ENCODE assay signal across 9 cellular contexts in the genomic region with DNA sequence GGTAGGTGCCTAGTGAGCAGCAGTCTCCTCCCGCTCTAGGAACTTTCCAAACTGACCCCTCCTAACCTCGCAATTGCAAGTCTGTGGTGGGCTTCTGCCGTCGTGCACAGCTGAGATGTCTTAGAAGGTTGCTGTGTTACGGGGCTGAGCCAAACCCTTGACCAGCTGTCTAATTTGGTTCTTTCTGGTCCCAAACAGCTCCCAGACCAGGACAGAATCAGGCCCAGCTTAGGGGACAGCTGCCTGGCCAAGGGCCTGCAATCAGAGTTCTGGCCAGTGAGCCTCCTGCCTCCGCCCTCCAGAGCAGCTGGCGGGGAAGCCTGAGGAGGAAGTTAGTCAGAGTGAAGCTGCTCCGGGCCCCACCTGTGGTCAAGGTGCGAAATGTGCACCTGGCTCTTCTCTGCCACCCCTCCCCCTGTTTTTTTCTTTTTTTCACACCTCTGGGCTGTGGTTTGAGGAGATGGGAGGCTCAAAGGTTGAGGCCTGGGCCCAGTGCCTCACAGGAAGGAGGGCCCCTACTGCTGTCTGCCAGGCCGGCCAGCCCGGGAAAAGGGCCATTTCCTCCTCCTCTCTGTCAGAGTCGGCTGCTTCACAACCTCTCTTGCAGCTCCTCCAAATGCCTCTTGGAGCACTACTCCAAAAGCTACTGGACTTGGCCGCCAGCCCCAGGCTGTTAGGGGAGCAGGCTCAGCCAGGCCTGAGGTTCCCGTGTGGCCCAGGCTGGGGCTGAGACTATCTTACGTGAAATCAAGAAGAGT. TPM values are rescaled to one million over a fixed set of nuclear protein-coding genes. Genes with fewer than 3 reads are reported as not detected.
A peak's percentile ranks its signal among the peaks of the same experiment; 100 is the strongest.
DNase-seq lines count a peak whose midpoint lies in the region; ATAC-seq and TF ChIP-seq lines count a peak whose summit lies in the region.
"Had no signal": no experiment of that assay in that cellular context is flagged by ENCODE, and none has a peak within 500 bp of the region (broad histone marks: within the 10 kb centered on the region; RNA-seq: fewer than 3 reads in every experiment).

No MANE protein-coding gene starts in this region.

- H3K4me3 Mint-ChIP-seq in activated T-cell treated with anti-CD3 and anti-CD28 coated beads, Interleukin-2, amount 50 U/mL, for 4 hours, result peak overlapping the region; percentile 51
- peak overlapping the region; percentile 20 to 86 (median 64) for H3K4me3 Mint-ChIP-seq in naive thymus-derived CD8-positive, alpha-beta T cell

- DNase-seq in NCI-H69 (lab: John Stamatoyannopoulos, UW) (peak; percentile 1), esophagus muscularis mucosa (ENCODE audit: extremely low spot score) (no peak), NCI-H146 treated with DMSO at 0.1 percent for 48 hours (lab: John Stamatoyannopoulos, UW; ENCODE audit: unreplicated experiment) (no peak)
- DNase-seq in activated T-cell treated with anti-CD3 and anti-CD28 coated beads, Interleukin-2, amount 50 U/mL, for 4 hours, result peak; percentile 43
- peak in 9 of 10 donors; percentile 17 to 75 (median 53) for DNase-seq in naive thymus-derived CD8-positive, alpha-beta T cell

- H3K27ac ChIP-seq in esophagus muscularis mucosa (replicated peaks in 1 of 4) (peak overlapping the region; percentile 74 to 80 (median 77)), temporal lobe (ENCODE audit: low read depth, low read length) (peak overlapping the region; percentile 17)

- peaks cover 66% of the 10 kb centered on the region for H3K4me1 Mint-ChIP-seq in activated T-cell treated with anti-CD3 and anti-CD28 coated beads, Interleukin-2, amount 50 U/mL, for 4 hours (ENCODE audit: low read depth)
- H3K4me1 Mint-ChIP-seq in naive thymus-derived CD8-positive, alpha-beta T cell, result peaks cover 18 to 64% (median 59%) of the 10 kb centered on the region in 4 donors

- WGBS in esophagus muscularis mucosa, result 59% methylated on average over 13 of the region's 15 CpGs

- intact Hi-C loops in esophagus muscularis mucosa (cut with DNase I), result no loop called here

- peaks cover 14 to 25% (median 23%) of the 10 kb centered on the region in 4 donors for H3K4me1 ChIP-seq in esophagus muscularis mucosa

- no peaks in the 10 kb centered on the region for H3K36me3 ChIP-seq in esophagus muscularis mucosa

- TF ChIP-seq POLR2A in esophagus muscularis mucosa (IDR thresholded peaks at IDR 0.05; ENCODE audit: low read depth), result no peak

- H3K27ac Mint-ChIP-seq in naive thymus-derived CD8-positive, alpha-beta T cell, result peak overlapping the region; percentile 87 to 95 (median 91)

- no peaks in the 10 kb centered on the region for H3K36me3 Mint-ChIP-seq in activated T-cell treated with anti-CD3 and anti-CD28 coated beads, Interleukin-2, amount 50 U/mL, for 4 hours (ENCODE audit: insufficient read depth)
- no peaks in the 10 kb centered on the region for H3K36me3 Mint-ChIP-seq in naive thymus-derived CD8-positive, alpha-beta T cell

- POLR2A ChIA-PET in naive thymus-derived CD8-positive, alpha-beta T cell (lab: Charles Lee), result interaction anchor here (0.8 to 4.1 kb wide), 4 partner anchors 11 to 548 kb away, joined by 3 to 17 read pairs (median 4); a partner anchor contains a TSS

- no peak for TF ChIP-seq EP300 in esophagus muscularis mucosa (IDR thresholded peaks at IDR 0.05)

- H3K9me3 Mint-ChIP-seq in activated T-cell treated with anti-CD3 and anti-CD28 coated beads, Interleukin-2, amount 50 U/mL, for 4 hours, result no peaks in the 10 kb centered on the region
- no peaks in the 10 kb centered on the region for H3K9me3 Mint-ChIP-seq in naive thymus-derived CD8-positive, alpha-beta T cell

- H3K27me3 ChIP-seq in esophagus muscularis mucosa, result no peaks in the 10 kb centered on the region

- peak; percentile 54 for ATAC-seq in GM18517 (IDR thresholded peaks at IDR 0.05; ENCODE audit: unreplicated experiment)
- peak; percentile 51 for ATAC-seq in HG02840 (IDR thresholded peaks at IDR 0.05; ENCODE audit: low FRiP score, unreplicated experiment)
- ATAC-seq in activated T-cell treated with anti-CD3 and anti-CD28 coated beads, Interleukin-2, amount 50 U/mL, for 4 hours, result peak; percentile 56 to 61
- peak; percentile 51 to 59 for ATAC-seq in naive thymus-derived CD8-positive, alpha-beta T cell

- TF ChIP-seq CTCF in esophagus muscularis mucosa (IDR thresholded peaks at IDR 0.05), result peak in 1 of 3 experiments; percentile 55

- H3K4me3 ChIP-seq in esophagus muscularis mucosa, result no peak overlapping the region

- no peaks in the 10 kb centered on the region for H3K27me3 Mint-ChIP-seq in activated T-cell treated with anti-CD3 and anti-CD28 coated beads, Interleukin-2, amount 50 U/mL, for 4 hours (ENCODE audit: low read depth)
- H3K27me3 Mint-ChIP-seq in naive thymus-derived CD8-positive, alpha-beta T cell, result no peaks in the 10 kb centered on the region

- H3K9me3 ChIP-seq in esophagus muscularis mucosa, result no peaks in the 10 kb centered on the region

RNA-seq across cellular contexts. Expression of a gene that starts 4.2 kb away (rescaled TPM):
- 10 to 100 TPM; 44.9 to 64.7 (median 53.1) TPM for total RNA-seq in activated T-cell treated with anti-CD3 and anti-CD28 coated beads, Interleukin-2, amount 50 U/mL, for 4 hours
- total RNA-seq in esophagus muscularis mucosa (under 1 TPM in 3 of 4 donors, not detected in 1; 0.17 to 0.83 (median 0.42) TPM), temporal lobe (not detected)
- total RNA-seq in naive thymus-derived CD8-positive, alpha-beta T cell, result 10 to 100 TPM; 10.4 to 10.5 TPM
- 10 to 100 TPM; 23.5 to 34.7 (median 33.6) TPM for polyA plus RNA-seq in naive thymus-derived CD8-positive, alpha-beta T cell
- polyA plus RNA-seq: neural cell had no signal

RNA-seq across cellular contexts. Expression of a gene that starts 44.3 kb away (rescaled TPM):
- 1 to 10 TPM; 1.7 to 2.2 (median 2.1) TPM for total RNA-seq in activated T-cell treated with anti-CD3 and anti-CD28 coated beads, Interleukin-2, amount 50 U/mL, for 4 hours
- total RNA-seq in esophagus muscularis mucosa (1 to 10 TPM in 3 of 4 donors, under 1 TPM in 1; 0.65 to 2.9 (median 1.2) TPM), temporal lobe (1.5 TPM)
- 10 to 100 TPM; 11.6 to 12.1 TPM for total RNA-seq in naive thymus-derived CD8-positive, alpha-beta T cell
- polyA plus RNA-seq in naive thymus-derived CD8-positive, alpha-beta T cell, result 1 to 10 TPM in 1 of 3 donors, under 1 TPM in 2; 0.34 to 1.3 (median 0.77) TPM

Comparison
In these comparisons a context has a peak if more than half of its experiments do, and no peak if none do; other contexts are left out.
1. DNase-seq: peak in NCI-H69 (single experiment), activated T-cell treated with anti-CD3 and anti-CD28 coated beads, Interleukin-2, amount 50 U/mL, for 4 hours (single experiment) and naive thymus-derived CD8-positive, alpha-beta T cell (9 of 10); none in esophagus muscularis mucosa (single experiment) and NCI-H146 treated with DMSO at 0.1 percent for 48 hours (single experiment).
2. RNA of a gene that starts 4.2 kb away (total RNA-seq): 44.9 to 64.7 TPM in activated T-cell treated with anti-CD3 and anti-CD28 coated beads, Interleukin-2, amount 50 U/mL, for 4 hours and 10.4 to 10.5 TPM in naive thymus-derived CD8-positive, alpha-beta T cell; 0.17 to 0.83 TPM in esophagus muscularis mucosa and not detected in temporal lobe (single experiment); every median in the first group is over 4 times any median in the second.
3. Peak in every context shown above with its lines, with median percentiles within 50 percentile points of each other: ATAC-seq.